In the genomic region with DNA sequence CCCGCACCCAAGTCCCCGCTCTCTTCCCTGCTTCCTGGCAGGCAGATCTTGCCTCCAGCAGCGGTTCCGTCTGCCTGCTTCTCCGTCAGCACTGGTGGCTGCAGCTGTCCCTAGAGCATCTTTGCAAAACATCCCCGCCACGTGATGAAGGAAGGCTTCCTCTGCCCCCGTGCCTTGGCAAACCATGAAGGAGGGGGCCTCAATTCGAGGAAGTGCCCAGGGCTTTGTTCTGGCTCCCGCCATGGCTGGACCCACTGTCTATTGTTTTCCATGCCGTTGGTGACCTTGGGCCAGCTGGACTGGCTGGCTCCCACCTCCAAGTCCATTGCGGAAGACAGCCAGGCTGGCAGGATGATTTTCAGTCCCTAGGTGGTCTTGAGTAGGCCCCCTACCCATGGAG, we compare ENCODE assay signal across 22 cellular contexts.
"Had no signal": no experiment of that assay in that cellular context is flagged by ENCODE, and none has a peak within 500 bp of the region (broad histone marks: within the 10 kb centered on the region; RNA-seq: fewer than 3 reads in every experiment).

No MANE protein-coding gene starts in this region.

- H3K27me3 ChIP-seq: hepatocyte, stomach had no signal

- H3K36me3 Mint-ChIP-seq: activated naive CD4-positive, alpha-beta T cell treated with anti-CD3 and anti-CD28 coated beads, Interleukin-2, amount 10 ng/mL, durations not matched to agents 7 days and 5 days; memory B cell; naive B cell; stimulated activated effector memory CD8-positive, alpha-beta T cell treated with anti-CD3 and anti-CD28 coated beads, Interleukin-12 subunit alpha, Interleukin-12 subunit beta, amount 100 ng/mL, for 72 hours; T-cell had no signal

- ATAC-seq: activated CD4-positive, CD25-positive, alpha-beta regulatory T cell treated with anti-CD3 and anti-CD28 coated beads, Interleukin-2, amount 50 U/mL, for 24 hours; activated naive CD8-positive, alpha-beta T cell treated with anti-CD3 and anti-CD28 coated beads, Interleukin-2, amount 50 U/mL, for 24 hours; activated T-cell treated with anti-CD3 and anti-CD28 coated beads, Interleukin-2, amount 50 U/mL, for 4 hours; left colon; mucosa of descending colon; sciatic nerve; SK-N-SH treated with all-trans-retinoic acid at 6 μM for 48 hours; stimulated activated effector memory CD8-positive, alpha-beta T cell treated with anti-CD3 and anti-CD28 coated beads, Interleukin-12 subunit alpha, Interleukin-12 subunit beta, amount 100 ng/mL, for 72 hours; T-cell had no signal

- H3K9me3 Mint-ChIP-seq: activated CD4-positive, alpha-beta T cell treated with anti-CD3 and anti-CD28 coated beads, Interleukin-2, amount 10 ng/mL, durations not matched to agents 7 days and 5 days; activated naive CD4-positive, alpha-beta T cell treated with anti-CD3 and anti-CD28 coated beads, Interleukin-2, amount 10 ng/mL, durations not matched to agents 7 days and 5 days; activated naive CD8-positive, alpha-beta T cell treated with anti-CD3 and anti-CD28 coated beads, Interleukin-2, amount 50 U/mL, for 24 hours; activated T-cell treated with anti-CD3 and anti-CD28 coated beads, Interleukin-2, amount 50 U/mL, for 4 hours; memory B cell; naive B cell; neural crest cell; stimulated activated effector memory CD8-positive, alpha-beta T cell treated with anti-CD3 and anti-CD28 coated beads, Interleukin-12 subunit alpha, Interleukin-12 subunit beta, amount 100 ng/mL, for 72 hours; T-cell had no signal

- H3K9me3 ChIP-seq: mucosa of descending colon, stomach had no signal

- H3K27me3 Mint-ChIP-seq: activated CD4-positive, alpha-beta T cell treated with anti-CD3 and anti-CD28 coated beads, Interleukin-2, amount 10 ng/mL, durations not matched to agents 7 days and 5 days; activated naive CD8-positive, alpha-beta T cell treated with anti-CD3 and anti-CD28 coated beads, Interleukin-2, amount 50 U/mL, for 24 hours; T-cell had no signal

- H3K4me3 Mint-ChIP-seq: activated CD4-positive, alpha-beta T cell treated with anti-CD3 and anti-CD28 coated beads, Interleukin-2, amount 10 ng/mL, durations not matched to agents 7 days and 5 days; activated naive CD4-positive, alpha-beta T cell treated with anti-CD3 and anti-CD28 coated beads, Interleukin-2, amount 10 ng/mL, durations not matched to agents 7 days and 5 days; activated naive CD8-positive, alpha-beta T cell treated with anti-CD3 and anti-CD28 coated beads, Interleukin-2, amount 50 U/mL, for 24 hours; activated T-cell treated with anti-CD3 and anti-CD28 coated beads, Interleukin-2, amount 50 U/mL, for 4 hours; memory B cell; neural crest cell; stimulated activated effector memory CD8-positive, alpha-beta T cell treated with anti-CD3 and anti-CD28 coated beads, Interleukin-12 subunit alpha, Interleukin-12 subunit beta, amount 100 ng/mL, for 72 hours; T-cell had no signal

- H3K4me3 ChIP-seq: hepatocyte, mucosa of descending colon, stomach had no signal

- H3K36me3 ChIP-seq: brain microvascular endothelial cell, stomach had no signal

- DNase-seq: activated CD4-positive, alpha-beta T cell treated with anti-CD3 and anti-CD28 coated beads, Interleukin-2, amount 10 ng/mL, durations not matched to agents 7 days and 5 days; activated CD8-positive, alpha-beta memory T cell treated with anti-CD3 and anti-CD28 coated beads, Interleukin-2, amount 50 U/mL, for 4 hours; activated effector memory CD4-positive, alpha-beta T cell treated with Interleukin-2 at 50 U/mL for 16 hours; activated naive CD4-positive, alpha-beta T cell treated with anti-CD3 and anti-CD28 coated beads, Interleukin-2, amount 10 ng/mL, durations not matched to agents 7 days and 5 days; activated naive CD8-positive, alpha-beta T cell treated with anti-CD3 and anti-CD28 coated beads, Interleukin-2, amount 50 U/mL, for 24 hours; activated T-cell treated with anti-CD3 and anti-CD28 coated beads, Interleukin-2, amount 50 U/mL, for 4 hours; brain microvascular endothelial cell; central memory CD4-positive, alpha-beta T cell; erythroblast; left colon; naive B cell; stimulated activated CD4-positive, alpha-beta T cell treated with anti-CD3 and anti-CD28 coated beads, Interleukin-4, amount 100 ng/mL, for 24 hours; stomach; T-cell had no signal

- H2AFZ ChIP-seq: hepatocyte had no signal

- H3K4me1 Mint-ChIP-seq: activated naive CD8-positive, alpha-beta T cell treated with anti-CD3 and anti-CD28 coated beads, Interleukin-2, amount 50 U/mL, for 24 hours; memory B cell; naive B cell; neural crest cell; stimulated activated effector memory CD8-positive, alpha-beta T cell treated with anti-CD3 and anti-CD28 coated beads, Interleukin-12 subunit alpha, Interleukin-12 subunit beta, amount 100 ng/mL, for 72 hours; T-cell had no signal

- H3K27ac Mint-ChIP-seq: activated CD4-positive, alpha-beta T cell treated with anti-CD3 and anti-CD28 coated beads, Interleukin-2, amount 10 ng/mL, durations not matched to agents 7 days and 5 days; activated naive CD4-positive, alpha-beta T cell treated with anti-CD3 and anti-CD28 coated beads, Interleukin-2, amount 10 ng/mL, durations not matched to agents 7 days and 5 days; activated naive CD8-positive, alpha-beta T cell treated with anti-CD3 and anti-CD28 coated beads, Interleukin-2, amount 50 U/mL, for 24 hours; memory B cell; naive B cell; stimulated activated effector memory CD8-positive, alpha-beta T cell treated with anti-CD3 and anti-CD28 coated beads, Interleukin-12 subunit alpha, Interleukin-12 subunit beta, amount 100 ng/mL, for 72 hours; T-cell had no signal

- H3K79me2 ChIP-seq: hepatocyte had no signal

- H3K4me2 ChIP-seq: hepatocyte had no signal

- H3K27ac ChIP-seq: brain microvascular endothelial cell, hepatocyte had no signal
